8 cellular contexts compared by ENCODE assay signal in genomic region chr16:68091604-68092261, GRCh38. TPM values are rescaled to one million over a fixed set of nuclear protein-coding genes. Genes with fewer than 3 reads are reported as not detected.
DNase-seq lines count a peak whose midpoint lies in the region; ATAC-seq and TF ChIP-seq lines count a peak whose summit lies in the region.

No MANE protein-coding gene starts in this region.

- H3K9ac ChIP-seq in IMR-90 (ENCODE audit: low read depth, low read length), result no peak overlapping the region
- no peak overlapping the region for H3K9ac ChIP-seq in endodermal cell (ENCODE audit: extremely low read depth, low read length, poor library complexity, severe bottlenecking)

- no peak overlapping the region for H2AK9ac ChIP-seq in IMR-90 (replicated peaks; ENCODE audit: low read depth, low read length, poor library complexity)

- in situ Hi-C loops in IMR-90 (cut with MboI; ENCODE audit: low sequenced_read_pairs), result loop anchor here (10.0 kb wide), 1 partner anchor 133 kb away; no protein-coding TSS in a partner anchor

- H3K4ac ChIP-seq in IMR-90 (ENCODE audit: low read depth, low read length), result no peak overlapping the region; the same call in 1 of the 2 replicates

- H3K4me2 ChIP-seq in IMR-90 (ENCODE audit: low read depth, low read length), result peak overlapping the region; percentile 17

- H3K4me3 Mint-ChIP-seq in CD14-positive monocyte (no peak overlapping the region), WTC11 (no peak overlapping the region), endodermal cell (no peak overlapping the region)

- no peak overlapping the region for H2AK5ac ChIP-seq in IMR-90 (ENCODE audit: low read depth, low read length)

- H3K27me3 ChIP-seq in IMR-90 (ENCODE audit: control insufficient read depth, insufficient read depth, low read length), result no peaks in the 10 kb centered on the region
- no peaks in the 10 kb centered on the region for H3K27me3 ChIP-seq in endodermal cell (ENCODE audit: control insufficient read depth, insufficient read depth, low read length, poor library complexity, severe bottlenecking)

- DNase-seq in CD14-positive monocyte (ENCODE audit: low spot score), result no peak
- peak; percentile 72 for DNase-seq in IMR-90
- DNase-seq in WTC11 (ENCODE audit: low spot score), result no peak
- DNase-seq in left lobe of liver (ENCODE audit: low spot score), result no peak
- no peak for DNase-seq in endodermal cell
- DNase-seq in NCI-H187 (lab: John Stamatoyannopoulos, UW), result no peak

- H3K9me3 Mint-ChIP-seq in CD14-positive monocyte (peaks cover 0 to under 1% (median 0%) of the 10 kb centered on the region in 7 donors), WTC11 (no peaks in the 10 kb centered on the region), endodermal cell (no peaks in the 10 kb centered on the region)

- ATAC-seq in IMR-90 (ENCODE audit: low read depth) (peak; percentile 79), WTC11 (no peak), left lobe of liver (peak; percentile 58), HG02610 (IDR thresholded peaks at IDR 0.05; ENCODE audit: unreplicated experiment) (no peak), HG02981 (IDR thresholded peaks at IDR 0.05; ENCODE audit: unreplicated experiment) (no peak)

- TF ChIP-seq POLR2A in IMR-90 (IDR thresholded peaks at IDR 0.05; ENCODE audit: low read depth, low read length), result no peak

- H3K9me3 ChIP-seq in IMR-90 (ENCODE audit: control insufficient read depth, insufficient read depth, low read length), result no peaks in the 10 kb centered on the region
- no peaks in the 10 kb centered on the region for H3K9me3 ChIP-seq in endodermal cell (ENCODE audit: control insufficient read depth, low read length)

- H3K4me1 ChIP-seq in IMR-90 (ENCODE audit: control insufficient read depth, insufficient read depth, low read length), result peaks cover 2% of the 10 kb centered on the region; the same call in 1 of the 2 replicates
- peaks cover 11% of the 10 kb centered on the region for H3K4me1 ChIP-seq in endodermal cell (ENCODE audit: control insufficient read depth, insufficient read depth, low read length)

- H4K5ac ChIP-seq in IMR-90 (ENCODE audit: low read depth, low read length), result no peak overlapping the region

- H3K27ac Mint-ChIP-seq in CD14-positive monocyte (peak overlapping the region in 5 of 7 donors; percentile 23 to 84 (median 67)), WTC11 (peak overlapping the region; percentile 58), endodermal cell (no peak overlapping the region)

- peak overlapping the region; percentile 86 for H2BK5ac ChIP-seq in IMR-90 (ENCODE audit: low read depth, low read length, poor library complexity, severe bottlenecking)

- H2BK15ac ChIP-seq in IMR-90 (ENCODE audit: low read depth, low read length), result no peak overlapping the region

- H3K56ac ChIP-seq in IMR-90 (ENCODE audit: extremely low read depth, insufficient read depth, low read length), result no peak overlapping the region

- H4K91ac ChIP-seq in IMR-90 (ENCODE audit: insufficient read depth, low read depth, low read length), result no peak overlapping the region; the same call in 1 of the 2 replicates

- dilution Hi-C loops in IMR-90 (cut with HindIII; ENCODE audit: low sequenced_read_pairs, unreplicated experiment), result no loop called here

- H3K4me1 Mint-ChIP-seq in CD14-positive monocyte (peaks cover 64% of the 10 kb centered on the region), WTC11 (peaks cover 43% of the 10 kb centered on the region), endodermal cell (peaks cover 32% of the 10 kb centered on the region)

- POLR2A ChIA-PET in IMR-90 (lab: Charles Lee; ENCODE audit: unreplicated experiment), result interaction anchor here (0.6 kb wide), 2 partner anchors 17 to 104 kb away, joined by 3 read pairs; no protein-coding TSS in a partner anchor
- POLR2A ChIA-PET in WTC11 (lab: Charles Lee), result no interaction called here

- peak overlapping the region; percentile 39; the same call in 1 of the 2 replicates for H3K23ac ChIP-seq in IMR-90 (ENCODE audit: low read depth, low read length)

- no peak overlapping the region for H3K14ac ChIP-seq in IMR-90 (replicated peaks; ENCODE audit: low read depth, low read length)

- H3K4me3 ChIP-seq in IMR-90 (ENCODE audit: insufficient read depth, low read depth, low read length) (no peak overlapping the region), endodermal cell (ENCODE audit: low read length) (no peak overlapping the region)

- peaks cover 29 to 65% of the 10 kb centered on the region in 2 experiments for H3K79me1 ChIP-seq in IMR-90 (ENCODE audit: low read depth in 1 of 2, low read length in 2 of 2)

- TF ChIP-seq RAD21 in IMR-90 (IDR thresholded peaks at IDR 0.05; ENCODE audit: low read length), result no peak

- WGBS in IMR-90 (ENCODE audit: extremely low coverage in 2 of 2, insufficient read length in 1 of 2), 2 experiments, result no CpG with 5 or more reads among the region's 5 CpGs
- 96 to 98% methylated on average over 3 to 4 of the region's 5 CpGs for WGBS in endodermal cell (ENCODE audit: insufficient coverage in 1 of 2, insufficient read length in 1 of 2), 2 experiments

- CTCF ChIA-PET in IMR-90 (lab: Yijun Ruan, JAX) (interaction anchor here (0.6 kb wide), 1 partner anchor 138 kb away, joined by 3 read pairs; no protein-coding TSS in a partner anchor), WTC11 (lab: Charles Lee) (interaction anchor here (1.1 to 4.1 kb wide), 3 partner anchors 7 to 144 kb away, joined by 3 to 58 read pairs (median 46); partner anchors contain the start of genes ESRP2 and NFATC3)

- TF ChIP-seq CTCF in CD14-positive monocyte (IDR thresholded peaks at IDR 0.05), result no peak
- TF ChIP-seq CTCF in IMR-90 (conservative IDR thresholded peaks at IDR 0.05; ENCODE audit: low read depth, low read length), result no peak
- no peak for TF ChIP-seq CTCF in WTC11 (IDR thresholded peaks at IDR 0.05)
- no peak for TF ChIP-seq CTCF in endodermal cell (conservative IDR thresholded peaks at IDR 0.05)

- intact Hi-C loops in CD14-positive monocyte (cut with micrococcal nuclease), result no loop called here
- intact Hi-C loops in IMR-90 (cut with micrococcal nuclease), result loop anchor here (5.0 kb wide), 1 partner anchor 41 kb away; no protein-coding TSS in a partner anchor

- peak overlapping the region; percentile 16; the same call in 1 of the 2 replicates for H3K18ac ChIP-seq in IMR-90 (ENCODE audit: low read depth, low read length)

- no peaks in the 10 kb centered on the region for H3K36me3 ChIP-seq in IMR-90 (ENCODE audit: control insufficient read depth, insufficient read depth, low read length)
- no peaks in the 10 kb centered on the region for H3K36me3 ChIP-seq in endodermal cell (ENCODE audit: control insufficient read depth, insufficient read depth, low read length)

- H4K8ac ChIP-seq in IMR-90 (ENCODE audit: low read depth in 2 of 2, low read length in 2 of 2), result peak overlapping the region in 1 of 2 experiments; percentile 49; a peak in 2 of 4 replicates

- peaks cover 19% of the 10 kb centered on the region; the same call in 1 of the 2 replicates for H4K20me1 ChIP-seq in IMR-90 (ENCODE audit: insufficient read depth, low read length)

- H2AFZ ChIP-seq in IMR-90 (replicated peaks; ENCODE audit: low read length, poor library complexity), result peak overlapping the region; percentile 52

- H3K27ac ChIP-seq in IMR-90 (ENCODE audit: insufficient read depth, low read length), result peak overlapping the region; percentile 37; the same call in 1 of the 2 replicates
- H3K27ac ChIP-seq in endodermal cell (ENCODE audit: low read depth, low read length), result no peak overlapping the region

- H2BK120ac ChIP-seq in IMR-90 (ENCODE audit: low read depth, low read length), result peak overlapping the region; percentile 59; the same call in 1 of the 2 replicates

- H2BK20ac ChIP-seq in IMR-90 (ENCODE audit: low read depth, low read length), result no peak overlapping the region; the same call in 1 of the 2 replicates

- H3K27me3 Mint-ChIP-seq in CD14-positive monocyte (ENCODE audit: low read depth in 3 of 3) (no peaks in the 10 kb centered on the region), WTC11 (ENCODE audit: low read depth) (no peaks in the 10 kb centered on the region), endodermal cell (ENCODE audit: insufficient read depth) (no peaks in the 10 kb centered on the region)

- peaks cover 5% of the 10 kb centered on the region for H3K9me1 ChIP-seq in IMR-90 (ENCODE audit: insufficient read depth, low read length)

- no TSS peak for BruUV-seq in IMR-90 (replicated peaks; lab: Mats Ljungman, UMichigan)

- peaks cover 2 to 3% of the 10 kb centered on the region in 2 donors for H3K36me3 Mint-ChIP-seq in CD14-positive monocyte
- no peaks in the 10 kb centered on the region for H3K36me3 Mint-ChIP-seq in WTC11
- H3K36me3 Mint-ChIP-seq in endodermal cell (ENCODE audit: low read depth), result no peaks in the 10 kb centered on the region

TF ChIP-seq in IMR-90, 13 proteins besides CTCF, POLR2A, EP300 and RAD21 (continues in another document):
- TF ChIP-seq FOS (IDR thresholded peaks at IDR 0.05; ENCODE audit: low read depth, low read length), result no peak
- TF ChIP-seq RFX5 (IDR thresholded peaks at IDR 0.05; ENCODE audit: low read depth, low read length), result no peak
- no peak for TF ChIP-seq BHLHE40 (IDR thresholded peaks at IDR 0.05; ENCODE audit: low read depth, low read length)
- TF ChIP-seq CEBPB (IDR thresholded peaks at IDR 0.05; ENCODE audit: low read depth, low read length), result no peak
- no peak for TF ChIP-seq SMC3 (IDR thresholded peaks at IDR 0.05; ENCODE audit: low read depth, low read length)
- TF ChIP-seq MXI1 (IDR thresholded peaks at IDR 0.05; ENCODE audit: borderline replicate concordance, low read depth, low read length), result no peak
- TF ChIP-seq MAFK (IDR thresholded peaks at IDR 0.05; ENCODE audit: low read depth, low read length), result no peak

TF ChIP-seq in WTC11, 78 proteins besides CTCF, POLR2A, EP300 and RAD21 (continues in another document):
- no peak for TF ChIP-seq ATF1 (CRISPR knock-in tag; IDR thresholded peaks at IDR 0.05)
- TF ChIP-seq, protein P1, sequence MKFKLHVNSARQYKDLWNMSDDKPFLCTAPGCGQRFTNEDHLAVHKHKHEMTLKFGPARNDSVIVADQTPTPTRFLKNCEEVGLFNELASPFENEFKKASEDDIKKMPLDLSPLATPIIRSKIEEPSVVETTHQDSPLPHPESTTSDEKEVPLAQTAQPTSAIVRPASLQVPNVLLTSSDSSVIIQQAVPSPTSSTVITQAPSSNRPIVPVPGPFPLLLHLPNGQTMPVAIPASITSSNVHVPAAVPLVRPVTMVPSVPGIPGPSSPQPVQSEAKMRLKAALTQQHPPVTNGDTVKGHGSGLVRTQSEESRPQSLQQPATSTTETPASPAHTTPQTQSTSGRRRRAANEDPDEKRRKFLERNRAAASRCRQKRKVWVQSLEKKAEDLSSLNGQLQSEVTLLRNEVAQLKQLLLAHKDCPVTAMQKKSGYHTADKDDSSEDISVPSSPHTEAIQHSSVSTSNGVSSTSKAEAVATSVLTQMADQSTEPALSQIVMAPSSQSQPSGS (CRISPR knock-in tag; IDR thresholded peaks at IDR 0.05; ENCODE audit: borderline replicate concordance, low read depth), result no peak

RNA-seq across cellular contexts. Expression of gene NFATC3, which starts 6.6 kb away (rescaled TPM):
- polyA plus RNA-seq in CD14-positive monocyte (10 to 100 TPM; 15.8 to 21.8 TPM), IMR-90 (2012; rRNA removed) (6.3 TPM in 2 replicates)
- total RNA-seq in IMR-90 (2012; rRNA removed) (14.7 and 21.5 TPM in 2 replicates), WTC11 (2021) (32.5 to 34.6 TPM (median 33.3 TPM) in 3 replicates), left lobe of liver (27.6 TPM), endodermal cell (10 to 100 TPM; 27.4 to 30.1 TPM)
- polyA plus RNA-seq in IMR-90 (2012; cell fraction: cytosol; rRNA removed), result 3.6 and 3.7 TPM in 2 replicates
- polyA plus RNA-seq in IMR-90 (2012; cell fraction: nucleus; rRNA removed; ENCODE audit: low replicate concordance), result 2.5 and 8.2 TPM in 2 replicates
- 25.3 TPM for polyA plus RNA-seq in endodermal cell (2013, experiment 1 of 2)
- polyA plus RNA-seq in endodermal cell (2013, experiment 2 of 2), result 24.3 TPM

Comparison
In these comparisons a context has a peak if more than half of its experiments do, and no peak if none do; other contexts are left out.
1. ATAC-seq: peak in IMR-90 (single experiment) and left lobe of liver (single experiment); none in WTC11 (single experiment), HG02610 (single experiment) and HG02981 (single experiment).